Comparison of ENCODE assay signal across 26 cellular contexts in the genomic region with DNA sequence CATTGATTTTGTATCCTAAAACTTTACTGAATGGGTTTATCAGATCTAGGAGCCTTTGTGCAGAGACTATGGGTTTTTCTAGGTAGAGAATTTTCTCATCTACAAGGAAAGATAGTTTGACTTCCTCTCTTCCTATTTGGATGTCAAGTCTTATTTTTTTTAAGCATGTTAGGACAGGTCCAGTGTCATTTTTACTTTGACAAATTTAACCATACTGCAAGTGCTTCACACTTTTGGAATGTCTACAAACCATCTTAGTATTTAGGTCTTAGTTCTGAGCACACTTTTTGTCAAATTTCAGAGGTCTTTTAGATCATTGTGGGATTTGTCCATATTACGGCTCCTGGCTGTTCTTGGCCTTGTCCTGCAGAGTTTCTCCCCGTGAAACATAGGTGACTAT.
"Had no signal": no experiment of that assay in that cellular context is flagged by ENCODE, and none has a peak within 500 bp of the region (broad histone marks: within the 10 kb centered on the region; RNA-seq: fewer than 3 reads in every experiment).

No MANE protein-coding gene starts in this region.

- H3K79me2 ChIP-seq: hepatocyte had no signal

- ATAC-seq: mucosa of descending colon; naive thymus-derived CD4-positive, alpha-beta T cell; natural killer cell treated with Interleukin-12 subunit alpha and Interleukin-12 subunit beta and Interleukin-15 and Interleukin-18, amount 100 ng/mL, for 72 hours; pancreas; right cardiac atrium; stimulated activated memory B cell treated with anti-CD40 and anti-IgM and Interleukin-4, amounts not matched to agents 10 μg/mL and 1 μg/mL and 100 μg/mL, for 72 hours; stimulated activated naive CD8-positive, alpha-beta T cell treated with anti-CD3 and anti-CD28 coated beads, Interleukin-15, amount 100 ng/mL, for 72 hours had no signal

- H3K4me2 ChIP-seq: hepatocyte had no signal

- H3K36me3 ChIP-seq: left ventricle myocardium inferior, pancreas, prostate gland, sigmoid colon, tibial nerve, uterus had no signal

- H3K27ac ChIP-seq: hepatocyte, left ventricle myocardium inferior, pancreas, prostate gland, sigmoid colon, tibial nerve, uterus had no signal

- H3K27me3 ChIP-seq: hepatocyte, pancreas, sigmoid colon, tibial nerve, uterus had no signal

- H3K9me3 ChIP-seq: pancreas, prostate gland, sigmoid colon, uterus had no signal

- H2AFZ ChIP-seq: hepatocyte had no signal

- H3K4me1 ChIP-seq: left ventricle myocardium inferior, pancreas, prostate gland, sigmoid colon, tibial nerve, uterus had no signal

- H3K4me3 ChIP-seq: hepatocyte, left ventricle myocardium inferior, lung, mucosa of descending colon, pancreas, prostate gland, sigmoid colon, tibial nerve, uterus had no signal

- DNase-seq: islet precursor cell; left ventricle myocardium inferior; midbrain; mucosa of descending colon; naive thymus-derived CD4-positive, alpha-beta T cell; nucleus accumbens; pancreas; posterior cingulate gyrus; retina; right cardiac atrium; sigmoid colon; small intestine; stimulated activated CD4-positive, alpha-beta T cell treated with anti-CD3 and anti-CD28 coated beads, Interleukin-1b, Interleukin-23, amount 100 ng/mL, for 48 hours; stimulated activated CD4-positive, alpha-beta T cell treated with anti-CD3 and anti-CD28 coated beads, Interleukin-2, amount 100 ng/mL, for 48 hours; stimulated activated CD4-positive, alpha-beta T cell treated with anti-CD3 and anti-CD28 coated beads, Interleukin-4, amount 100 ng/mL, for 4 hours; stimulated activated CD8-positive, alpha-beta memory T cell treated with anti-CD3 and anti-CD28 coated beads, Interleukin-4, amount 100 ng/mL, for 48 hours; stimulated activated naive CD4-positive, alpha-beta T cell treated with Interleukin-2 at 50 U/mL for 16 hours; stimulated activated naive CD8-positive, alpha-beta T cell treated with anti-CD3 and anti-CD28 coated beads, Interleukin-15, amount 100 ng/mL, for 72 hours; substantia nigra; uterus had no signal
